Comparison of ENCODE assay signal across 8 cellular contexts in the genomic region with DNA sequence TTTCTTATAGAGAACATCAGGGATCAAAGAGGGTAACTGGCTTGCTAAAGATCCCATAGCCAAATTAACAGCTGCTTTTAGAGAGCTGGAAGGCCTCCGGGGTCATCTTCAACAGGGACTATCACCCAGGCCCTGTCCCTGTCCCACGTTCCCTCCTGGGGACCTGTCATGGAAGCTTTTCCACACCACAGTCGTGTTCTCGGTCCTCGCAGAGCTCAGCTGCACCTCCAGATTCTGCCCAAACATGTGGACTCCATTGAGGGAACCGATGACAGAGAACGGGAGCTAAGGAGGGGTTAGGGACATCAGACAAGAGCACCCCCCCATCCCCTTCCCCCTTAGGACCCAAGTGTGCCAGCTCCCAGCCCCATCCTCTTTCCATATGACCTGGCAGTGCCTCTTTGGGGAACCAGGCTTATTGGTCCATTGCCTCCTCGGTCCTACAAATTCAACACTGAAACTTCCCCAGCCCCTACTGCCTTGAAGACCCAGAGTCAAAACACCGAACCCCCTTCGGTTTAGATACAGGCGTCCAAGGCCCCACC. TPM values are rescaled to one million over a fixed set of nuclear protein-coding genes. Genes with fewer than 3 reads are reported as not detected.
DNase-seq lines count a peak whose midpoint lies in the region; ATAC-seq and TF ChIP-seq lines count a peak whose summit lies in the region.

No MANE protein-coding gene starts in this region.

- peak overlapping the region; percentile 84 for H3K27ac ChIP-seq in VCaP

- DNase-seq in fibroblast of the aortic adventitia (ENCODE audit: low read depth) (no peak), retinal pigment epithelial cell (ENCODE audit: low read depth) (no peak), GM10248 (ENCODE audit: extremely low spot score) (no peak), SIG-M5 (lab: John Stamatoyannopoulos, UW) (no peak)

- POLR2A ChIA-PET in GM10248 (lab: Yijun Ruan, JAX): no interaction called here

- no peak for TF ChIP-seq CTCF in GM12875 (IDR thresholded peaks at IDR 0.05; ENCODE audit: borderline replicate concordance, insufficient read depth, low read depth, low read length)
- no peak for TF ChIP-seq CTCF in VCaP (conservative IDR thresholded peaks at IDR 0.05)
- no peak for TF ChIP-seq CTCF in fibroblast of the aortic adventitia (IDR thresholded peaks at IDR 0.05; ENCODE audit: insufficient read depth, low read length)
- TF ChIP-seq CTCF in retinal pigment epithelial cell (conservative IDR thresholded peaks at IDR 0.05; ENCODE audit: low read depth, low read length): no peak
- no peak for TF ChIP-seq CTCF in GM10248 (IDR thresholded peaks at IDR 0.05; ENCODE audit: control extremely low read depth, extremely low read depth, low read depth, missing control alignments)

- CTCF ChIA-PET in GM10248 (lab: Yijun Ruan, JAX): interaction anchor here (1.0 to 1.6 kb wide), 3 partner anchors 45 to 323 kb away, joined by 3 to 5 read pairs (median 3); a partner anchor contains a TSS

- H3K4me3 ChIP-seq in GM12875 (ENCODE audit: low read depth, low read length): peak overlapping the region; percentile 72
- peak overlapping the region; percentile 73 for H3K4me3 ChIP-seq in fibroblast of the aortic adventitia (ENCODE audit: low read depth, low read length)
- peak overlapping the region; percentile 98 for H3K4me3 ChIP-seq in retinal pigment epithelial cell (ENCODE audit: low read length)

- ATAC-seq in GM21528 (IDR thresholded peaks at IDR 0.05; ENCODE audit: low FRiP score, unreplicated experiment) (no peak), HG03342 (IDR thresholded peaks at IDR 0.05; ENCODE audit: unreplicated experiment) (no peak)

RNA-seq across cellular contexts. Expression of a gene that starts 0.6 kb away (rescaled TPM):
- total RNA-seq in fibroblast of the aortic adventitia (ENCODE audit: low replicate concordance): 23.5 and 27.5 TPM in 2 replicates

RNA-seq across cellular contexts. Expression of a gene that starts 5.6 kb away (rescaled TPM):
- 19.4 and 21.7 TPM in 2 replicates for total RNA-seq in fibroblast of the aortic adventitia (ENCODE audit: low replicate concordance)

RNA-seq across cellular contexts. Expression of a gene that starts 38.4 kb away (rescaled TPM):
- total RNA-seq in fibroblast of the aortic adventitia (ENCODE audit: low replicate concordance): 46.2 and 51.2 TPM in 2 replicates

RNA-seq across cellular contexts. Expression of a gene that starts 45.7 kb away (rescaled TPM):
- 85.6 and 115 TPM in 2 replicates for total RNA-seq in fibroblast of the aortic adventitia (ENCODE audit: low replicate concordance)

RNA-seq across cellular contexts. Expression of a gene that starts 49.4 kb away (rescaled TPM):
- total RNA-seq in fibroblast of the aortic adventitia (ENCODE audit: low replicate concordance): 0.57 and 1.4 TPM in 2 replicates
